ENCODE assay signal across 8 cellular contexts in genomic region chr17:57834146-57834741, GRCh38. TPM values are rescaled to one million over a fixed set of nuclear protein-coding genes. Genes with fewer than 3 reads are reported as not detected.
DNase-seq lines count a peak whose midpoint lies in the region; TF ChIP-seq lines count a peak whose summit lies in the region.

No MANE protein-coding gene starts in this region.

- WGBS in stomach, 5 donors = 28 to 42% (median 36%) methylated on average over 13 of the region's 13 CpGs

- H3K9me3 ChIP-seq in stomach = no peaks in the 10 kb centered on the region

- no peak; the same call in 1 of the 2 replicates for TF ChIP-seq CTCF in RWPE1 (conservative IDR thresholded peaks at IDR 0.05; ENCODE audit: low read depth)
- TF ChIP-seq CTCF in stomach (IDR thresholded peaks at IDR 0.05) = peak in 2 of 7 experiments; percentile 39 to 49

- CTCF ChIA-PET in RWPE1 (lab: Yijun Ruan, JAX) = interaction anchor here (0.6 to 2.0 kb wide), 11 partner anchors 8 to 713 kb away, joined by 3 to 9 read pairs (median 4); no protein-coding TSS in a partner anchor

- H3K4me3 ChIP-seq in stomach = no peak overlapping the region

- DNase-seq in activated CD4-positive, alpha-beta T cell treated with anti-CD3 and anti-CD28 coated beads for 48 hours = peak; percentile 16
- DNase-seq in activated CD4-positive, alpha-beta T cell treated with anti-CD3 and anti-CD28 coated beads, Interleukin-2, amount 50 U/mL, for 4 hours = no peak
- DNase-seq in RWPE1 (ENCODE audit: low spot score) (peak; percentile 36), glomerular visceral epithelial cell (ENCODE audit: extremely low spot score) (peak; percentile 76), stomach (peak; percentile 91), amniotic stem cell (lab: John Stamatoyannopoulos, UW) (no peak), posterior vena cava (ENCODE audit: low spot score) (no peak)
- DNase-seq in activated T-cell treated with anti-CD3 and anti-CD28 coated beads, Interleukin-2, amount 50 U/mL, for 48 hours = no peak

- H3K27ac ChIP-seq in RWPE1 (peak overlapping the region; percentile 61), stomach (peak overlapping the region; percentile 64 to 89 (median 73))

- no peaks in the 10 kb centered on the region for H3K27me3 ChIP-seq in stomach

- H3K4me1 ChIP-seq in stomach = peaks cover 13 to 60% (median 35%) of the 10 kb centered on the region in 4 donors

- peak; percentile 77 for TF ChIP-seq EP300 in stomach (IDR thresholded peaks at IDR 0.05)

- POLR2A ChIA-PET in RWPE1 (lab: Yijun Ruan, JAX; ENCODE audit: low non-redundant PET) = no interaction called here

- peaks cover 10 to 24% (median 17%) of the 10 kb centered on the region in 4 donors for H3K36me3 ChIP-seq in stomach

- intact Hi-C loops in stomach (cut with DNase I; ENCODE audit: low total_unique reads) (no loop called here), posterior vena cava (cut with DNase I) (no loop called here)

- no peak for TF ChIP-seq POLR2A in stomach (IDR thresholded peaks at IDR 0.05)

RNA-seq across cellular contexts. Expression of gene MRPS23, which starts 15.6 kb away (rescaled TPM):
- total RNA-seq in stomach = 10 to 100 TPM in 4 of 5 donors, not detected in 1; 12.6 to 26.8 (median 16.8) TPM
- 10 to 100 TPM; 25.1 to 43.3 (median 34.2) TPM for polyA plus RNA-seq in stomach
- total RNA-seq in posterior vena cava = 10 to 100 TPM; 25.2 to 26.5 TPM

Comparison
In these comparisons a context has a peak if more than half of its experiments do, and no peak if none do; other contexts are left out.
1. DNase-seq: peak in activated CD4-positive, alpha-beta T cell treated with anti-CD3 and anti-CD28 coated beads for 48 hours (single experiment), RWPE1 (single experiment), glomerular visceral epithelial cell (single experiment) and stomach (single experiment); none in activated CD4-positive, alpha-beta T cell treated with anti-CD3 and anti-CD28 coated beads, Interleukin-2, amount 50 U/mL, for 4 hours (0 of 2), amniotic stem cell (single experiment), activated T-cell treated with anti-CD3 and anti-CD28 coated beads, Interleukin-2, amount 50 U/mL, for 48 hours (0 of 2) and posterior vena cava (single experiment).